Comparison of ENCODE assay signal across 25 cellular contexts in the genomic region with DNA sequence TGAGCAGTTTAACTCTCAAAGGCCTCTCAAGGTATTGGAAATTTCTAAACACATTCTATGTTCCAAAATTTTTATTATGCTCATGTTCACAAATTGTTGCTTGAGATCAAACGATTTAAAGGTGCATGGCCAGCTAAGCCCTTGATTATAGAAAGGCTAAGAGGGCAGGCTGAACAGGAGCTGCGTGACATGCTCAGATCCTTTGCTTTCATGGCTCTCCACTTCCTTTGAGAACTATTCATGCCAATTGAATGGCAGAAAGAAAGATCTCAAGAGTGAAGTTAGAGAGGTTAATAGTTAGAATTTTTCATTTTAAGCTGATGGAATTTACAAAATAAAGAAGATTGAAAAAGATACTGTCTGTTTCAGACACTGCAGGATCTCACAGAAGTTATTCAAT. TPM values are rescaled to one million over a fixed set of nuclear protein-coding genes. Genes with fewer than 3 reads are reported as not detected.
"Had no signal": no experiment of that assay in that cellular context is flagged by ENCODE, and none has a peak within 500 bp of the region (broad histone marks: within the 10 kb centered on the region; RNA-seq: fewer than 3 reads in every experiment).

No MANE protein-coding gene starts in this region.

- H3K4me3 ChIP-seq: SJCRH30 had no signal

- H3K36me3 ChIP-seq: SJCRH30 had no signal

- H3K9ac ChIP-seq: KMS-11 had no signal

- H3K27me3 ChIP-seq: SJCRH30 had no signal

- H3K9me3 ChIP-seq: SJCRH30 had no signal

- H3K27ac ChIP-seq: KMS-11, RWPE1, SJCRH30 had no signal

- DNase-seq: IMR-90; Kasumi-1; MM.1S; NCI-H1092 treated with DMSO at 0.1 percent for 48 hours; NCI-H1436; NCI-H187; NCI-H2029; NCI-H2081 treated with DMSO at 0.1 percent for 48 hours; NCI-H2171; NCI-H226; NCI-H446; NCI-H510A; NCI-H524 treated with DMSO at 0.1 percent for 48 hours; NCI-H69; NCI-H774; NK-92 treated with Interleukin-12 subunit alpha and Interleukin-12 subunit beta, amount 100 ng/mL, for 24 hours; PC-3; SHP77 treated with DMSO at 0.1 percent for 48 hours; SJCRH30 had no signal

- H3K4me1 ChIP-seq: SJCRH30 had no signal

- H3K4me2 ChIP-seq: KMS-11 had no signal

RNA-seq across cellular contexts. Expression of gene LRIT3, which starts 0.6 kb away (rescaled TPM):
- total RNA-seq: HepG2, HT1080, IMR-90, M059J had no signal

RNA-seq across cellular contexts. Expression of gene RRH, which starts 20.7 kb away (rescaled TPM):
- total RNA-seq: HT1080, IMR-90, M059J, SJCRH30 had no signal

RNA-seq across cellular contexts. Expression of gene CFI, which starts 46.7 kb away (rescaled TPM):
- total RNA-seq: OCI-LY7, PC-3 had no signal
